In the genomic region with DNA sequence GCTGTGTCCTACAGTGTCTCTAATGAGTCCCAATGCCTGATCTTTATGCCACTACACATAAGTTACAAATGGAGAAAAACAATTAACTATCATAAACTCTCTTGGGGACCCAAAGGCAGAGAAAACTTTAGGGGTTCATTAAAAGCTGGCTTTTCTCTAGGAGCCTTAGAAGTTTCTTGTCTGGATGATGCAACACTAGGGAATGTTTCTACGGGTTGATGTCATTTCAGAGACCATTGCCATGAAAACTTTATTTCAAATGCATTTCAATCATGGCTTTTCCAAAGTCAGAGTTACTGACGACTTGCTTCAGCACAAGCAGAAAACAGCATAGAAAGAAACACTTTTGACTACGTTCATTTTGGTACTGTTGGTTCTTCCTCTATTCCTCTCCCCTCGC, we compare ENCODE assay signal across 2 cellular contexts.
TF ChIP-seq lines count a peak whose summit lies in the region.

No MANE protein-coding gene starts in this region.

TF ChIP-seq in HCT116, 20 proteins besides CTCF, POLR2A, EP300 and RAD21:
- no peak for TF ChIP-seq MAX (IDR thresholded peaks at IDR 0.05)
- 0 out of 2 replicates have a peak, but pooled peaks have one; percentile 23 for TF ChIP-seq CEBPB (IDR thresholded peaks at IDR 0.05; ENCODE audit: low read depth)
- no peak for TF ChIP-seq CBX3 (IDR thresholded peaks at IDR 0.05; ENCODE audit: low read depth)

TF ChIP-seq in IMR-90, 13 proteins besides CTCF, POLR2A, EP300 and RAD21:
- TF ChIP-seq CEBPB (IDR thresholded peaks at IDR 0.05; ENCODE audit: low read depth, low read length), result peak; percentile 45
- no peak for TF ChIP-seq FOS (IDR thresholded peaks at IDR 0.05; ENCODE audit: low read depth, low read length)
- no peak for TF ChIP-seq CHD1 (IDR thresholded peaks at IDR 0.05; ENCODE audit: low read depth, low read length)
- no peak for TF ChIP-seq RCOR1 (IDR thresholded peaks at IDR 0.05; ENCODE audit: insufficient replicate concordance, low read length)
- TF ChIP-seq MXI1 (IDR thresholded peaks at IDR 0.05; ENCODE audit: borderline replicate concordance, low read depth, low read length), result no peak
- no peak for TF ChIP-seq ELK1 (IDR thresholded peaks at IDR 0.05; ENCODE audit: borderline replicate concordance, low read depth, low read length)
- TF ChIP-seq, protein P1, sequence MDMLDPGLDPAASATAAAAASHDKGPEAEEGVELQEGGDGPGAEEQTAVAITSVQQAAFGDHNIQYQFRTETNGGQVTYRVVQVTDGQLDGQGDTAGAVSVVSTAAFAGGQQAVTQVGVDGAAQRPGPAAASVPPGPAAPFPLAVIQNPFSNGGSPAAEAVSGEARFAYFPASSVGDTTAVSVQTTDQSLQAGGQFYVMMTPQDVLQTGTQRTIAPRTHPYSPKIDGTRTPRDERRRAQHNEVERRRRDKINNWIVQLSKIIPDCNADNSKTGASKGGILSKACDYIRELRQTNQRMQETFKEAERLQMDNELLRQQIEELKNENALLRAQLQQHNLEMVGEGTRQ (IDR thresholded peaks at IDR 0.05; ENCODE audit: low read depth, low read length), result no peak
